In the genomic region with DNA sequence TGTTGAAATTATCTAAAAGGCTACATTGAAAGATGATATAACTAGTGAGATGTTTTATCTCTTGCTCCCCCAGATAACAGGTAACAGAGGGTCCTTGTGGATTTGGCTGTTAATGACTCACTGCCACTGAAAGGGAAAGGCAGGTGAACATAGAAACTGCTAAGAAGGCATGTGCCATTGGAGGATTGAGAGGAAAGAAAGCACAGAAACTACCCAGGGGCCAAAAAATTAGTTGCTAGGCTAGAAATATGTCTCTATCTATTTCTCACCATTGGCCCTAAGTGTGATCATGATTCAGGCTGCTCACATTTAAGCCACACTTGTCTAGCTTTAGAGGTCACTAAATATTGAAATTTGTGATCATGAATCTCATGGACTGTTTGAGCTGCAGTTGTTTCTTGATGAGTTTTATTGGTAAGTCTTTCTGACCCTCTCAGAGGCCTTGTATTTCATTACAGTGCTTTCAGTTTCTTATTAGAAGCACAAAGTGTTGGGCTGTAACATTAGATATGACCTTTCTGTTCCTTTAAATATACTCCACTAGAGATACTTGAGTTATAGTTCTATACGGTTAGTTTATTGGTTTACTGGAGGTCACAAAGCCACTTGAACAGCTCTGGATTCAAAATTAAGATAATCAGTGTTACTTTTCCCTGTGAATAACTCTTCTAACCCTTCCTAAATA, we compare ENCODE assay signal across 1 cellular context.
A peak's percentile ranks its signal among the peaks of the same experiment; 100 is the strongest.
TF ChIP-seq lines count a peak whose summit lies in the region.

No MANE protein-coding gene starts in this region.

TF ChIP-seq in GM12878, 131 proteins besides CTCF, POLR2A, EP300 and RAD21 (continued from another document):
- TF ChIP-seq, protein P1, sequence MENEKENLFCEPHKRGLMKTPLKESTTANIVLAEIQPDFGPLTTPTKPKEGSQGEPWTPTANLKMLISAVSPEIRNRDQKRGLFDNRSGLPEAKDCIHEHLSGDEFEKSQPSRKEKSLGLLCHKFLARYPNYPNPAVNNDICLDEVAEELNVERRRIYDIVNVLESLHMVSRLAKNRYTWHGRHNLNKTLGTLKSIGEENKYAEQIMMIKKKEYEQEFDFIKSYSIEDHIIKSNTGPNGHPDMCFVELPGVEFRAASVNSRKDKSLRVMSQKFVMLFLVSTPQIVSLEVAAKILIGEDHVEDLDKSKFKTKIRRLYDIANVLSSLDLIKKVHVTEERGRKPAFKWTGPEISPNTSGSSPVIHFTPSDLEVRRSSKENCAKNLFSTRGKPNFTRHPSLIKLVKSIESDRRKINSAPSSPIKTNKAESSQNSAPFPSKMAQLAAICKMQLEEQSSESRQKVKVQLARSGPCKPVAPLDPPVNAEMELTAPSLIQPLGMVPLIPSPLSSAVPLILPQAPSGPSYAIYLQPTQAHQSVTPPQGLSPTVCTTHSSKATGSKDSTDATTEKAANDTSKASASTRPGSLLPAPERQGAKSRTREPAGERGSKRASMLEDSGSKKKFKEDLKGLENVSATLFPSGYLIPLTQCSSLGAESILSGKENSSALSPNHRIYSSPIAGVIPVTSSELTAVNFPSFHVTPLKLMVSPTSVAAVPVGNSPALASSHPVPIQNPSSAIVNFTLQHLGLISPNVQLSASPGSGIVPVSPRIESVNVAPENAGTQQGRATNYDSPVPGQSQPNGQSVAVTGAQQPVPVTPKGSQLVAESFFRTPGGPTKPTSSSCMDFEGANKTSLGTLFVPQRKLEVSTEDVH (IDR thresholded peaks at IDR 0.05; ENCODE audit: low read depth, partially characterized antibody), result no peak
- TF ChIP-seq SIN3A (IDR thresholded peaks at IDR 0.05; ENCODE audit: low read depth, low read length) (no peak), DPF2 (IDR thresholded peaks at IDR 0.05) (0 out of 2 replicates have a peak, but pooled peaks have one; percentile 50), RUNX3 (IDR thresholded peaks at IDR 0.05; ENCODE audit: low read length) (peak; percentile 7; the same call in 1 of the 2 replicates), PAX8 (IDR thresholded peaks at IDR 0.05) (no peak), MTA2 (IDR thresholded peaks at IDR 0.05; ENCODE audit: low read depth) (peak; percentile 41; the same call in 1 of the 2 replicates), STAT1 (conservative IDR thresholded peaks at IDR 0.05) (no peak), ZNF24 (IDR thresholded peaks at IDR 0.05) (no peak), ZNF622 (IDR thresholded peaks at IDR 0.05) (no peak), NRF1 (conservative IDR thresholded peaks at IDR 0.05; ENCODE audit: low read depth, low read length) (no peak), BMI1 (IDR thresholded peaks at IDR 0.05; ENCODE audit: borderline replicate concordance) (no peak), MEF2B (IDR thresholded peaks at IDR 0.05; ENCODE audit: partially characterized antibody, poor library complexity, severe bottlenecking) (peak; percentile 14), GATAD2B (conservative IDR thresholded peaks at IDR 0.05; ENCODE audit: low read depth) (no peak), BCL11A (IDR thresholded peaks at IDR 0.05; ENCODE audit: low read depth, low read length) (no peak), JUND (IDR thresholded peaks at IDR 0.05; ENCODE audit: low read depth, low read length) (no peak), SMAD5 (IDR thresholded peaks at IDR 0.05; ENCODE audit: low read depth) (no peak), ZNF274 (IDR thresholded peaks at IDR 0.05; ENCODE audit: insufficient read depth, insufficient read length) (no peak), MYC (IDR thresholded peaks at IDR 0.05; ENCODE audit: insufficient read depth, insufficient read length, insufficient replicate concordance, low read length, severe bottlenecking) (no peak)
- TF ChIP-seq, protein P2, sequence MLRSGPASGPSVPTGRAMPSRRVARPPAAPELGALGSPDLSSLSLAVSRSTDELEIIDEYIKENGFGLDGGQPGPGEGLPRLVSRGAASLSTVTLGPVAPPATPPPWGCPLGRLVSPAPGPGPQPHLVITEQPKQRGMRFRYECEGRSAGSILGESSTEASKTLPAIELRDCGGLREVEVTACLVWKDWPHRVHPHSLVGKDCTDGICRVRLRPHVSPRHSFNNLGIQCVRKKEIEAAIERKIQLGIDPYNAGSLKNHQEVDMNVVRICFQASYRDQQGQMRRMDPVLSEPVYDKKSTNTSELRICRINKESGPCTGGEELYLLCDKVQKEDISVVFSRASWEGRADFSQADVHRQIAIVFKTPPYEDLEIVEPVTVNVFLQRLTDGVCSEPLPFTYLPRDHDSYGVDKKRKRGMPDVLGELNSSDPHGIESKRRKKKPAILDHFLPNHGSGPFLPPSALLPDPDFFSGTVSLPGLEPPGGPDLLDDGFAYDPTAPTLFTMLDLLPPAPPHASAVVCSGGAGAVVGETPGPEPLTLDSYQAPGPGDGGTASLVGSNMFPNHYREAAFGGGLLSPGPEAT (IDR thresholded peaks at IDR 0.05; ENCODE audit: low read depth), result 0 out of 2 replicates have a peak, but pooled peaks have one; percentile 3
- TF ChIP-seq, protein P3, sequence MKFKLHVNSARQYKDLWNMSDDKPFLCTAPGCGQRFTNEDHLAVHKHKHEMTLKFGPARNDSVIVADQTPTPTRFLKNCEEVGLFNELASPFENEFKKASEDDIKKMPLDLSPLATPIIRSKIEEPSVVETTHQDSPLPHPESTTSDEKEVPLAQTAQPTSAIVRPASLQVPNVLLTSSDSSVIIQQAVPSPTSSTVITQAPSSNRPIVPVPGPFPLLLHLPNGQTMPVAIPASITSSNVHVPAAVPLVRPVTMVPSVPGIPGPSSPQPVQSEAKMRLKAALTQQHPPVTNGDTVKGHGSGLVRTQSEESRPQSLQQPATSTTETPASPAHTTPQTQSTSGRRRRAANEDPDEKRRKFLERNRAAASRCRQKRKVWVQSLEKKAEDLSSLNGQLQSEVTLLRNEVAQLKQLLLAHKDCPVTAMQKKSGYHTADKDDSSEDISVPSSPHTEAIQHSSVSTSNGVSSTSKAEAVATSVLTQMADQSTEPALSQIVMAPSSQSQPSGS (IDR thresholded peaks at IDR 0.05; ENCODE audit: low read length), result no peak
- TF ChIP-seq, protein P4, sequence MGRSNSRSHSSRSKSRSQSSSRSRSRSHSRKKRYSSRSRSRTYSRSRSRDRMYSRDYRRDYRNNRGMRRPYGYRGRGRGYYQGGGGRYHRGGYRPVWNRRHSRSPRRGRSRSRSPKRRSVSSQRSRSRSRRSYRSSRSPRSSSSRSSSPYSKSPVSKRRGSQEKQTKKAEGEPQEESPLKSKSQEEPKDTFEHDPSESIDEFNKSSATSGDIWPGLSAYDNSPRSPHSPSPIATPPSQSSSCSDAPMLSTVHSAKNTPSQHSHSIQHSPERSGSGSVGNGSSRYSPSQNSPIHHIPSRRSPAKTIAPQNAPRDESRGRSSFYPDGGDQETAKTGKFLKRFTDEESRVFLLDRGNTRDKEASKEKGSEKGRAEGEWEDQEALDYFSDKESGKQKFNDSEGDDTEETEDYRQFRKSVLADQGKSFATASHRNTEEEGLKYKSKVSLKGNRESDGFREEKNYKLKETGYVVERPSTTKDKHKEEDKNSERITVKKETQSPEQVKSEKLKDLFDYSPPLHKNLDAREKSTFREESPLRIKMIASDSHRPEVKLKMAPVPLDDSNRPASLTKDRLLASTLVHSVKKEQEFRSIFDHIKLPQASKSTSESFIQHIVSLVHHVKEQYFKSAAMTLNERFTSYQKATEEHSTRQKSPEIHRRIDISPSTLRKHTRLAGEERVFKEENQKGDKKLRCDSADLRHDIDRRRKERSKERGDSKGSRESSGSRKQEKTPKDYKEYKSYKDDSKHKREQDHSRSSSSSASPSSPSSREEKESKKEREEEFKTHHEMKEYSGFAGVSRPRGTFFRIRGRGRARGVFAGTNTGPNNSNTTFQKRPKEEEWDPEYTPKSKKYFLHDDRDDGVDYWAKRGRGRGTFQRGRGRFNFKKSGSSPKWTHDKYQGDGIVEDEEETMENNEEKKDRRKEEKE (IDR thresholded peaks at IDR 0.05), result no peak
- TF ChIP-seq, protein P5, sequence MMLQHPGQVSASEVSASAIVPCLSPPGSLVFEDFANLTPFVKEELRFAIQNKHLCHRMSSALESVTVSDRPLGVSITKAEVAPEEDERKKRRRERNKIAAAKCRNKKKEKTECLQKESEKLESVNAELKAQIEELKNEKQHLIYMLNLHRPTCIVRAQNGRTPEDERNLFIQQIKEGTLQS (IDR thresholded peaks at IDR 0.05; ENCODE audit: borderline replicate concordance, extremely low read depth, low read depth, low read length), result no peak
- TF ChIP-seq, protein P6, sequence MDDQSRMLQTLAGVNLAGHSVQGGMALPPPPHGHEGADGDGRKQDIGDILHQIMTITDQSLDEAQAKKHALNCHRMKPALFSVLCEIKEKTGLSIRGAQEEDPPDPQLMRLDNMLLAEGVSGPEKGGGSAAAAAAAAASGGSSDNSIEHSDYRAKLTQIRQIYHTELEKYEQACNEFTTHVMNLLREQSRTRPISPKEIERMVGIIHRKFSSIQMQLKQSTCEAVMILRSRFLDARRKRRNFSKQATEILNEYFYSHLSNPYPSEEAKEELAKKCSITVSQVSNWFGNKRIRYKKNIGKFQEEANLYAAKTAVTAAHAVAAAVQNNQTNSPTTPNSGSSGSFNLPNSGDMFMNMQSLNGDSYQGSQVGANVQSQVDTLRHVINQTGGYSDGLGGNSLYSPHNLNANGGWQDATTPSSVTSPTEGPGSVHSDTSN (IDR thresholded peaks at IDR 0.05; ENCODE audit: insufficient replicate concordance, low read depth, low read length), result no peak
- TF ChIP-seq, protein P7, sequence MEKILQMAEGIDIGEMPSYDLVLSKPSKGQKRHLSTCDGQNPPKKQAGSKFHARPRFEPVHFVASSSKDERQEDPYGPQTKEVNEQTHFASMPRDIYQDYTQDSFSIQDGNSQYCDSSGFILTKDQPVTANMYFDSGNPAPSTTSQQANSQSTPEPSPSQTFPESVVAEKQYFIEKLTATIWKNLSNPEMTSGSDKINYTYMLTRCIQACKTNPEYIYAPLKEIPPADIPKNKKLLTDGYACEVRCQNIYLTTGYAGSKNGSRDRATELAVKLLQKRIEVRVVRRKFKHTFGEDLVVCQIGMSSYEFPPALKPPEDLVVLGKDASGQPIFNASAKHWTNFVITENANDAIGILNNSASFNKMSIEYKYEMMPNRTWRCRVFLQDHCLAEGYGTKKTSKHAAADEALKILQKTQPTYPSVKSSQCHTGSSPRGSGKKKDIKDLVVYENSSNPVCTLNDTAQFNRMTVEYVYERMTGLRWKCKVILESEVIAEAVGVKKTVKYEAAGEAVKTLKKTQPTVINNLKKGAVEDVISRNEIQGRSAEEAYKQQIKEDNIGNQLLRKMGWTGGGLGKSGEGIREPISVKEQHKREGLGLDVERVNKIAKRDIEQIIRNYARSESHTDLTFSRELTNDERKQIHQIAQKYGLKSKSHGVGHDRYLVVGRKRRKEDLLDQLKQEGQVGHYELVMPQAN (conservative IDR thresholded peaks at IDR 0.05), result no peak
- TF ChIP-seq, protein P8, sequence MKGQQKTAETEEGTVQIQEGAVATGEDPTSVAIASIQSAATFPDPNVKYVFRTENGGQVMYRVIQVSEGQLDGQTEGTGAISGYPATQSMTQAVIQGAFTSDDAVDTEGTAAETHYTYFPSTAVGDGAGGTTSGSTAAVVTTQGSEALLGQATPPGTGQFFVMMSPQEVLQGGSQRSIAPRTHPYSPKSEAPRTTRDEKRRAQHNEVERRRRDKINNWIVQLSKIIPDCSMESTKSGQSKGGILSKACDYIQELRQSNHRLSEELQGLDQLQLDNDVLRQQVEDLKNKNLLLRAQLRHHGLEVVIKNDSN (IDR thresholded peaks at IDR 0.05; ENCODE audit: borderline replicate concordance, extremely low read length, insufficient read depth, low read depth, low read length), result no peak
- TF ChIP-seq, protein P9, sequence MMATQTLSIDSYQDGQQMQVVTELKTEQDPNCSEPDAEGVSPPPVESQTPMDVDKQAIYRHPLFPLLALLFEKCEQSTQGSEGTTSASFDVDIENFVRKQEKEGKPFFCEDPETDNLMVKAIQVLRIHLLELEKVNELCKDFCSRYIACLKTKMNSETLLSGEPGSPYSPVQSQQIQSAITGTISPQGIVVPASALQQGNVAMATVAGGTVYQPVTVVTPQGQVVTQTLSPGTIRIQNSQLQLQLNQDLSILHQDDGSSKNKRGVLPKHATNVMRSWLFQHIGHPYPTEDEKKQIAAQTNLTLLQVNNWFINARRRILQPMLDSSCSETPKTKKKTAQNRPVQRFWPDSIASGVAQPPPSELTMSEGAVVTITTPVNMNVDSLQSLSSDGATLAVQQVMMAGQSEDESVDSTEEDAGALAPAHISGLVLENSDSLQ (IDR thresholded peaks at IDR 0.05), result no peak
